In the genomic region with DNA sequence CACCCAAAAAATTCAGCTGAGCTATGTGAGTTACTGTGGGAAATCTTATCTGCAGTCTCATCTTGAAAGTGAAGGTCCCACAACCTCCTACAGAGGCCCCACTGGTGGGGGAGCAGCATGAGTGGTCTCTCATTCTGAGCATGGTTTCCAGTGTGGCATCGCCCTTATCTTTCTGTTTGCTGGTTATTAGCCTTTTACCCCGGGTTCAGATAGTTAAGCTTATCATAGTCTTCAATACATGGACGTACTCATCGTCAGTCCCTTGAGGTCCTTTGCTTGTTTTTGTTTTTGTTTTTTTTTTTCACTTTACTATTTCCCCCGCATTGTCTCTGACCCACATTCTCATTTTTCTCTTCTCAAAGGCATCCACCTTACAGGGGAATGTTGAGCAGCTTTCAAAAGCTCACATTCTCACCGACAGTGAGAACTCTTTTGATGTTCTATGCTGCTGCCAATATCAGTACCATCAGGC, we compare ENCODE assay signal across 11 cellular contexts.
DNase-seq lines count a peak whose midpoint lies in the region; ATAC-seq lines count a peak whose summit lies in the region.
"Had no signal": no experiment of that assay in that cellular context is flagged by ENCODE, and none has a peak within 500 bp of the region (broad histone marks: within the 10 kb centered on the region; RNA-seq: fewer than 3 reads in every experiment).

No MANE protein-coding gene starts in this region.

- DNase-seq in stimulated activated CD4-positive, alpha-beta T cell treated with anti-CD3 and anti-CD28 coated beads, Interleukin-1b, Interleukin-23, amount 100 ng/mL, for 48 hours = peak; percentile 19
- no peak for DNase-seq in stimulated activated CD4-positive, alpha-beta T cell treated with anti-CD3 and anti-CD28 coated beads, Interleukin-12 subunit alpha, Interleukin-12 subunit beta, amount 100 ng/mL, for 4 hours
- DNase-seq in DMS53 treated with DMSO at 0.1 percent for 48 hours (lab: John Stamatoyannopoulos, UW; ENCODE audit: unreplicated experiment) = no peak
- DNase-seq in AG08395 (ENCODE audit: low spot score) = no peak
- DNase-seq in inferior parietal cortex (ENCODE audit: extremely low spot score) = no peak
- DNase-seq: activated CD4-positive, CD25-positive, alpha-beta regulatory T cell treated with anti-CD3 and anti-CD28 coated beads, Interleukin-2, amount 50 U/mL, for 72 hours; NCI-H1417; psoas muscle had no signal

- ATAC-seq in GM21717 (IDR thresholded peaks at IDR 0.05; ENCODE audit: unreplicated experiment) = peak; percentile 64
- peak; percentile 47 for ATAC-seq in HG03521 (IDR thresholded peaks at IDR 0.05; ENCODE audit: unreplicated experiment)
- no peak for ATAC-seq in HG03457 (IDR thresholded peaks at IDR 0.05; ENCODE audit: unreplicated experiment)
- ATAC-seq: psoas muscle had no signal
